In the genomic region with DNA sequence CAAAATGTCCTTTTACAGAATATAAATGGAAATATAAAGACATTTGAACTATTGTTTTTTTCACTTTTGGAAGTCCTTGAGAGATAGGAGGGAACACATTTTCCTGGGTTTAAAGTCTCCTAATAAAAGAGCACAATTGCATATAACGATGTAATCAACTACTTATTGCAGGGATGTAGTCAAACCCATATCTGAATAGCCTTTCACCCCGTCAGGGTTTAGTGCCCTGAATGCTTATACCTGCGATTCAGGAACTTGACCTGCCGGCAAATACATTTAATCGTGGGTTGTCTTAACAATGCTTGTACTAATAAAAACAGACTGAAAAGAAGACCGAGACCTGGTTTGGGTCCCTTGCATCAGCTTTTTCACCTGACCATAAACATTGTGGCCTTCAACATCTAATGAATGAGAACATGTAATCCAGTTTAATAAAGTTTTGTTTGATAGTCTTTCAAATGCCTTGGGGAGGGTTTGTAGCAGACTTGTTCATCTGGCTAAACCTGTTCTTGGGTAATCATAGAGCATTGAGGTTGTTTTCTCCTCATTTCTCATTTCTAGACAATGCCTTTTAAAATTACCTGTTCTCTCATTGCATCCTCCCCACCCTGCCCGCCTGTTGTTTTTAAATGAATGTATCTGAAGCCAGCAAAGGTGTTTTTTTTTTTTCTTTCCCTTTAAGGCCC, we compare ENCODE assay signal across 1 cellular context.
TF ChIP-seq lines count a peak whose summit lies in the region.

No MANE protein-coding gene starts in this region.

TF ChIP-seq in GM23338, 12 proteins besides CTCF, POLR2A, EP300 and RAD21:
- no peak for TF ChIP-seq ZNF331 (CRISPR knock-in tag; IDR thresholded peaks at IDR 0.05; ENCODE audit: low read depth)
- no peak for TF ChIP-seq STAT1 (IDR thresholded peaks at IDR 0.05; ENCODE audit: unreplicated experiment)
- TF ChIP-seq NANOG (IDR thresholded peaks at IDR 0.05; ENCODE audit: borderline replicate concordance), result no peak
- no peak for TF ChIP-seq EZH2 (IDR thresholded peaks at IDR 0.05; ENCODE audit: low read depth, unreplicated experiment)
- TF ChIP-seq, protein P1, sequence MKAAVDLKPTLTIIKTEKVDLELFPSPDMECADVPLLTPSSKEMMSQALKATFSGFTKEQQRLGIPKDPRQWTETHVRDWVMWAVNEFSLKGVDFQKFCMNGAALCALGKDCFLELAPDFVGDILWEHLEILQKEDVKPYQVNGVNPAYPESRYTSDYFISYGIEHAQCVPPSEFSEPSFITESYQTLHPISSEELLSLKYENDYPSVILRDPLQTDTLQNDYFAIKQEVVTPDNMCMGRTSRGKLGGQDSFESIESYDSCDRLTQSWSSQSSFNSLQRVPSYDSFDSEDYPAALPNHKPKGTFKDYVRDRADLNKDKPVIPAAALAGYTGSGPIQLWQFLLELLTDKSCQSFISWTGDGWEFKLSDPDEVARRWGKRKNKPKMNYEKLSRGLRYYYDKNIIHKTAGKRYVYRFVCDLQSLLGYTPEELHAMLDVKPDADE (IDR thresholded peaks at IDR 0.05), result no peak
- TF ChIP-seq, protein P2, sequence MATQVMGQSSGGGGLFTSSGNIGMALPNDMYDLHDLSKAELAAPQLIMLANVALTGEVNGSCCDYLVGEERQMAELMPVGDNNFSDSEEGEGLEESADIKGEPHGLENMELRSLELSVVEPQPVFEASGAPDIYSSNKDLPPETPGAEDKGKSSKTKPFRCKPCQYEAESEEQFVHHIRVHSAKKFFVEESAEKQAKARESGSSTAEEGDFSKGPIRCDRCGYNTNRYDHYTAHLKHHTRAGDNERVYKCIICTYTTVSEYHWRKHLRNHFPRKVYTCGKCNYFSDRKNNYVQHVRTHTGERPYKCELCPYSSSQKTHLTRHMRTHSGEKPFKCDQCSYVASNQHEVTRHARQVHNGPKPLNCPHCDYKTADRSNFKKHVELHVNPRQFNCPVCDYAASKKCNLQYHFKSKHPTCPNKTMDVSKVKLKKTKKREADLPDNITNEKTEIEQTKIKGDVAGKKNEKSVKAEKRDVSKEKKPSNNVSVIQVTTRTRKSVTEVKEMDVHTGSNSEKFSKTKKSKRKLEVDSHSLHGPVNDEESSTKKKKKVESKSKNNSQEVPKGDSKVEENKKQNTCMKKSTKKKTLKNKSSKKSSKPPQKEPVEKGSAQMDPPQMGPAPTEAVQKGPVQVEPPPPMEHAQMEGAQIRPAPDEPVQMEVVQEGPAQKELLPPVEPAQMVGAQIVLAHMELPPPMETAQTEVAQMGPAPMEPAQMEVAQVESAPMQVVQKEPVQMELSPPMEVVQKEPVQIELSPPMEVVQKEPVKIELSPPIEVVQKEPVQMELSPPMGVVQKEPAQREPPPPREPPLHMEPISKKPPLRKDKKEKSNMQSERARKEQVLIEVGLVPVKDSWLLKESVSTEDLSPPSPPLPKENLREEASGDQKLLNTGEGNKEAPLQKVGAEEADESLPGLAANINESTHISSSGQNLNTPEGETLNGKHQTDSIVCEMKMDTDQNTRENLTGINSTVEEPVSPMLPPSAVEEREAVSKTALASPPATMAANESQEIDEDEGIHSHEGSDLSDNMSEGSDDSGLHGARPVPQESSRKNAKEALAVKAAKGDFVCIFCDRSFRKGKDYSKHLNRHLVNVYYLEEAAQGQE (IDR thresholded peaks at IDR 0.05; ENCODE audit: unreplicated experiment), result no peak
- TF ChIP-seq ZNF114 (CRISPR knock-in tag; IDR thresholded peaks at IDR 0.05), result no peak
- no peak for TF ChIP-seq POLR2AphosphoS5 (IDR thresholded peaks at IDR 0.05; ENCODE audit: low read depth)
- TF ChIP-seq, protein P3, sequence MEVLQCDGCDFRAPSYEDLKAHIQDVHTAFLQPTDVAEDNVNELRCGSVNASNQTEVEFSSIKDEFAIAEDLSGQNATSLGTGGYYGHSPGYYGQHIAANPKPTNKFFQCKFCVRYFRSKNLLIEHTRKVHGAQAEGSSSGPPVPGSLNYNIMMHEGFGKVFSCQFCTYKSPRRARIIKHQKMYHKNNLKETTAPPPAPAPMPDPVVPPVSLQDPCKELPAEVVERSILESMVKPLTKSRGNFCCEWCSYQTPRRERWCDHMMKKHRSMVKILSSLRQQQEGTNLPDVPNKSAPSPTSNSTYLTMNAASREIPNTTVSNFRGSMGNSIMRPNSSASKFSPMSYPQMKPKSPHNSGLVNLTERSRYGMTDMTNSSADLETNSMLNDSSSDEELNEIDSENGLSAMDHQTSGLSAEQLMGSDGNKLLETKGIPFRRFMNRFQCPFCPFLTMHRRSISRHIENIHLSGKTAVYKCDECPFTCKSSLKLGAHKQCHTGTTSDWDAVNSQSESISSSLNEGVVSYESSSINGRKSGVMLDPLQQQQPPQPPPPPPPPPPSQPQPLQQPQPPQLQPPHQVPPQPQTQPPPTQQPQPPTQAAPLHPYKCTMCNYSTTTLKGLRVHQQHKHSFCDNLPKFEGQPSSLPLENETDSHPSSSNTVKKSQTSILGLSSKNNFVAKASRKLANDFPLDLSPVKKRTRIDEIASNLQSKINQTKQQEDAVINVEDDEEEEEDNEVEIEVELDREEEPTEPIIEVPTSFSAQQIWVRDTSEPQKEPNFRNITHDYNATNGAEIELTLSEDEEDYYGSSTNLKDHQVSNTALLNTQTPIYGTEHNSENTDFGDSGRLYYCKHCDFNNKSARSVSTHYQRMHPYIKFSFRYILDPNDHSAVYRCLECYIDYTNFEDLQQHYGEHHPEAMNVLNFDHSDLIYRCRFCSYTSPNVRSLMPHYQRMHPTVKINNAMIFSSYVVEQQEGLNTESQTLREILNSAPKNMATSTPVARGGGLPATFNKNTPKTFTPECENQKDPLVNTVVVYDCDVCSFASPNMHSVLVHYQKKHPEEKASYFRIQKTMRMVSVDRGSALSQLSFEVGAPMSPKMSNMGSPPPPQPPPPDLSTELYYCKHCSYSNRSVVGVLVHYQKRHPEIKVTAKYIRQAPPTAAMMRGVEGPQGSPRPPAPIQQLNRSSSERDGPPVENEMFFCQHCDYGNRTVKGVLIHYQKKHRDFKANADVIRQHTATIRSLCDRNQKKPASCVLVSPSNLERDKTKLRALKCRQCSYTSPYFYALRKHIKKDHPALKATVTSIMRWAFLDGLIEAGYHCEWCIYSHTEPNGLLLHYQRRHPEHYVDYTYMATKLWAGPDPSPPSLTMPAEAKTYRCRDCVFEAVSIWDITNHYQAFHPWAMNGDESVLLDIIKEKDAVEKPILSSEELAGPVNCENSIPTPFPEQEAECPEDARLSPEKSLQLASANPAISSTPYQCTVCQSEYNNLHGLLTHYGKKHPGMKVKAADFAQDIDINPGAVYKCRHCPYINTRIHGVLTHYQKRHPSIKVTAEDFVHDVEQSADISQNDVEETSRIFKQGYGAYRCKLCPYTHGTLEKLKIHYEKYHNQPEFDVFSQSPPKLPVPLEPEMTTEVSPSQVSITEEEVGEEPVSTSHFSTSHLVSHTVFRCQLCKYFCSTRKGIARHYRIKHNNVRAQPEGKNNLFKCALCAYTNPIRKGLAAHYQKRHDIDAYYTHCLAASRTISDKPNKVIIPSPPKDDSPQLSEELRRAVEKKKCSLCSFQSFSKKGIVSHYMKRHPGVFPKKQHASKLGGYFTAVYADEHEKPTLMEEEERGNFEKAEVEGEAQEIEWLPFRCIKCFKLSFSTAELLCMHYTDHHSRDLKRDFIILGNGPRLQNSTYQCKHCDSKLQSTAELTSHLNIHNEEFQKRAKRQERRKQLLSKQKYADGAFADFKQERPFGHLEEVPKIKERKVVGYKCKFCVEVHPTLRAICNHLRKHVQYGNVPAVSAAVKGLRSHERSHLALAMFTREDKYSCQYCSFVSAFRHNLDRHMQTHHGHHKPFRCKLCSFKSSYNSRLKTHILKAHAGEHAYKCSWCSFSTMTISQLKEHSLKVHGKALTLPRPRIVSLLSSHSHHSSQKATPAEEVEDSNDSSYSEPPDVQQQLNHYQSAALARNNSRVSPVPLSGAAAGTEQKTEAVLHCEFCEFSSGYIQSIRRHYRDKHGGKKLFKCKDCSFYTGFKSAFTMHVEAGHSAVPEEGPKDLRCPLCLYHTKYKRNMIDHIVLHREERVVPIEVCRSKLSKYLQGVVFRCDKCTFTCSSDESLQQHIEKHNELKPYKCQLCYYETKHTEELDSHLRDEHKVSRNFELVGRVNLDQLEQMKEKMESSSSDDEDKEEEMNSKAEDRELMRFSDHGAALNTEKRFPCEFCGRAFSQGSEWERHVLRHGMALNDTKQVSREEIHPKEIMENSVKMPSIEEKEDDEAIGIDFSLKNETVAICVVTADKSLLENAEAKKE (CRISPR knock-in tag; IDR thresholded peaks at IDR 0.05), result no peak
- TF ChIP-seq CREB1 (CRISPR knock-in tag; IDR thresholded peaks at IDR 0.05; ENCODE audit: low read depth), result no peak
- TF ChIP-seq JUNB (IDR thresholded peaks at IDR 0.05; ENCODE audit: unreplicated experiment), result no peak
- no peak for TF ChIP-seq EZH2phosphoT487 (IDR thresholded peaks at IDR 0.05; ENCODE audit: unreplicated experiment)
